Comparison of ENCODE assay signal across 26 cellular contexts in genomic region chr1:66809736-66810326, GRCh38. TPM values are rescaled to one million over a fixed set of nuclear protein-coding genes. Genes with fewer than 3 reads are reported as not detected.
A peak's percentile ranks its signal among the peaks of the same experiment; 100 is the strongest.
DNase-seq lines count a peak whose midpoint lies in the region; ATAC-seq, FAIRE-seq and TF ChIP-seq lines count a peak whose summit lies in the region.
"Had no signal": no experiment of that assay in that cellular context is flagged by ENCODE, and none has a peak within 500 bp of the region (broad histone marks: within the 10 kb centered on the region; RNA-seq: fewer than 3 reads in every experiment).

No MANE protein-coding gene starts in this region.

- no peak overlapping the region for H3K4me2 ChIP-seq in HepG2 (ENCODE audit: low read depth, low read length)
- no peak overlapping the region for H3K4me2 ChIP-seq in astrocyte (ENCODE audit: low read length)

- ATAC-seq in HepG2, result no peak
- ATAC-seq in right lobe of liver, result no peak
- no peak for ATAC-seq in HG02970 (IDR thresholded peaks at IDR 0.05; ENCODE audit: low FRiP score, unreplicated experiment)
- ATAC-seq: Right ventricle myocardium inferior had no signal

- TF ChIP-seq CTCF in HepG2 (CRISPR knock-in tag; IDR thresholded peaks at IDR 0.05) (no peak), right lobe of liver (IDR thresholded peaks at IDR 0.05) (no peak), astrocyte (IDR thresholded peaks at IDR 0.05; ENCODE audit: insufficient read depth, low read depth, low read length) (no peak), fibroblast of villous mesenchyme (IDR thresholded peaks at IDR 0.05; ENCODE audit: insufficient read depth, low read depth, low read length) (no peak)

- no peaks in the 10 kb centered on the region for H3K36me3 Mint-ChIP-seq in astrocyte (ENCODE audit: low read depth, unreplicated experiment)
- H3K36me3 Mint-ChIP-seq in activated CD4-positive, alpha-beta T cell treated with anti-CD3 and anti-CD28 coated beads, Interleukin-2, amount 10 ng/mL, durations not matched to agents 7 days and 5 days (ENCODE audit: low read depth), result no peaks in the 10 kb centered on the region
- H3K36me3 Mint-ChIP-seq in T-helper 2 cell treated with Interferon-gamma antibody and Interleukin-4, amounts not matched to agents 5 μg/mL and 100 μg/mL, for 36 hours (ENCODE audit: low read depth), result no peaks in the 10 kb centered on the region
- H3K36me3 Mint-ChIP-seq: brain; CD4-positive, alpha-beta memory T cell; mesothelial cell of epicardium; type B pancreatic cell had no signal

- no peak for TF ChIP-seq POLR2A in HepG2 (IDR thresholded peaks at IDR 0.05; ENCODE audit: insufficient read depth in 1 of 2, low read depth in 2 of 2, low read length in 2 of 2)
- no peak for TF ChIP-seq POLR2A in right lobe of liver (IDR thresholded peaks at IDR 0.05)

- H3K9me3 ChIP-seq in HepG2 (ENCODE audit: low read length) (no peaks in the 10 kb centered on the region), right lobe of liver (no peaks in the 10 kb centered on the region), astrocyte (ENCODE audit: insufficient read depth, low read depth, low read length) (no peaks in the 10 kb centered on the region)
- H3K9me3 ChIP-seq: neutrophil had no signal

- no peaks in the 10 kb centered on the region for H3K27me3 Mint-ChIP-seq in astrocyte (ENCODE audit: low read depth, unreplicated experiment)
- H3K27me3 Mint-ChIP-seq in activated CD4-positive, alpha-beta T cell treated with anti-CD3 and anti-CD28 coated beads, Interleukin-2, amount 10 ng/mL, durations not matched to agents 7 days and 5 days, result no peaks in the 10 kb centered on the region
- peaks cover 6% of the 10 kb centered on the region for H3K27me3 Mint-ChIP-seq in T-helper 2 cell treated with Interferon-gamma antibody and Interleukin-4, amounts not matched to agents 5 μg/mL and 100 μg/mL, for 36 hours (ENCODE audit: low read depth)
- H3K27me3 Mint-ChIP-seq: type B pancreatic cell had no signal

- H3K4me1 ChIP-seq in HepG2 (ENCODE audit: insufficient read depth, low read length) (no peaks in the 10 kb centered on the region), right lobe of liver (no peaks in the 10 kb centered on the region), astrocyte (ENCODE audit: insufficient read depth, low read length) (no peaks in the 10 kb centered on the region)

- H3K27me3 ChIP-seq in HepG2 (ENCODE audit: control insufficient read depth in 1 of 2, insufficient read depth in 2 of 2, low read length in 2 of 2), result no peaks in the 10 kb centered on the region
- no peaks in the 10 kb centered on the region for H3K27me3 ChIP-seq in right lobe of liver
- H3K27me3 ChIP-seq in astrocyte (ENCODE audit: insufficient read depth, low read length), result no peaks in the 10 kb centered on the region
- H3K27me3 ChIP-seq: neutrophil had no signal

- no peak overlapping the region for H3K4me3 Mint-ChIP-seq in astrocyte (ENCODE audit: unreplicated experiment)
- no peak overlapping the region for H3K4me3 Mint-ChIP-seq in activated CD4-positive, alpha-beta T cell treated with anti-CD3 and anti-CD28 coated beads, Interleukin-2, amount 10 ng/mL, durations not matched to agents 7 days and 5 days
- no peak overlapping the region for H3K4me3 Mint-ChIP-seq in T-helper 2 cell treated with Interferon-gamma antibody and Interleukin-4, amounts not matched to agents 5 μg/mL and 100 μg/mL, for 36 hours
- H3K4me3 Mint-ChIP-seq: brain; CD4-positive, alpha-beta memory T cell; mesothelial cell of epicardium; type B pancreatic cell had no signal

- no peak for TF ChIP-seq RAD21 in HepG2 (CRISPR knock-in tag; IDR thresholded peaks at IDR 0.05)

- H3K36me3 ChIP-seq in HepG2 (replicated peaks in 1 of 2; ENCODE audit: control insufficient read depth in 1 of 2, insufficient read depth in 2 of 2, low read length in 2 of 2), result no peaks in the 10 kb centered on the region
- H3K36me3 ChIP-seq in right lobe of liver, result no peaks in the 10 kb centered on the region
- no peaks in the 10 kb centered on the region for H3K36me3 ChIP-seq in astrocyte (ENCODE audit: insufficient read depth, low read length)
- H3K36me3 ChIP-seq: neutrophil had no signal

- POLR2A ChIA-PET in HepG2 (lab: Yijun Ruan, JAX), result no interaction called here
- POLR2A ChIA-PET in activated CD4-positive, alpha-beta T cell treated with anti-CD3 and anti-CD28 coated beads, Interleukin-2, amount 10 ng/mL, durations not matched to agents 7 days and 5 days (lab: Charles Lee), result no interaction called here

- no peak overlapping the region for H3K27ac ChIP-seq in HepG2 (ENCODE audit: extremely low read length, insufficient read depth, low read length)
- H3K27ac ChIP-seq in right lobe of liver, result no peak overlapping the region
- H3K27ac ChIP-seq in astrocyte (ENCODE audit: low read depth, low read length), result no peak overlapping the region
- H3K27ac ChIP-seq: neutrophil had no signal

- in situ Hi-C loops in HepG2 (cut with HindIII; ENCODE audit: extremely low pct_ligation_motif_present, low pct_unique_long_range_greater_than_20kb), result no loop called here

- CTCF ChIA-PET in HepG2 (lab: Yijun Ruan, JAX; ENCODE audit: low intra/inter-chr PET ratio, low total read pairs), result no interaction called here
- CTCF ChIA-PET in activated CD4-positive, alpha-beta T cell treated with anti-CD3 and anti-CD28 coated beads, Interleukin-2, amount 10 ng/mL, durations not matched to agents 7 days and 5 days (lab: Charles Lee), result no interaction called here

- no peaks in the 10 kb centered on the region for H3K79me2 ChIP-seq in HepG2 (ENCODE audit: insufficient read depth, low read length)
- H3K79me2 ChIP-seq in astrocyte (ENCODE audit: insufficient read depth, low read length), result no peaks in the 10 kb centered on the region

- no peak overlapping the region for H3K27ac Mint-ChIP-seq in astrocyte (ENCODE audit: unreplicated experiment)
- H3K27ac Mint-ChIP-seq in activated CD4-positive, alpha-beta T cell treated with anti-CD3 and anti-CD28 coated beads, Interleukin-2, amount 10 ng/mL, durations not matched to agents 7 days and 5 days, result no peak overlapping the region
- no peak overlapping the region for H3K27ac Mint-ChIP-seq in T-helper 2 cell treated with Interferon-gamma antibody and Interleukin-4, amounts not matched to agents 5 μg/mL and 100 μg/mL, for 36 hours
- H3K27ac Mint-ChIP-seq: brain; CD4-positive, alpha-beta memory T cell; mesothelial cell of epicardium; type B pancreatic cell had no signal

- DNase-seq in HepG2 (ENCODE audit: low spot score), result no peak
- no peak for DNase-seq in right lobe of liver
- DNase-seq in astrocyte (ENCODE audit: low read depth), result peak; percentile 45
- DNase-seq in fibroblast of villous mesenchyme (ENCODE audit: low read depth), result peak; percentile 33
- DNase-seq in SKM-1 treated with dmso at 0.1 percent for 144 hours (lab: John Stamatoyannopoulos, UW; ENCODE audit: unreplicated experiment), result no peak
- no peak for DNase-seq in activated CD4-positive, alpha-beta T cell treated with anti-CD3 and anti-CD28 coated beads, Interleukin-2, amount 10 ng/mL, durations not matched to agents 7 days and 5 days
- no peak for DNase-seq in T-helper 2 cell treated with Interferon-gamma antibody and Interleukin-4, amounts not matched to agents 5 μg/mL and 100 μg/mL, for 36 hours (ENCODE audit: low spot score)
- DNase-seq: activated CD4-positive, alpha-beta T cell treated with anti-CD3 and anti-CD28 coated beads for 1 hour; activated naive CD4-positive, alpha-beta T cell treated with Interleukin-2 at 50 U/mL for 16 hours; CD4-positive, alpha-beta memory T cell; effector CD4-positive, alpha-beta T cell; GOT3; islet precursor cell; NCI-H2107; T-helper 2 cell had no signal

- H3K9ac ChIP-seq in HepG2 (ENCODE audit: insufficient read depth, low read depth, low read length) (no peak overlapping the region), astrocyte (ENCODE audit: low read length) (no peak overlapping the region)

- H3K4me3 ChIP-seq in HepG2 (replicated peaks in 1 of 3; ENCODE audit: insufficient read depth in 1 of 3, low read depth in 2 of 3, low read length in 3 of 3), result no peak overlapping the region
- H3K4me3 ChIP-seq in right lobe of liver, result no peak overlapping the region
- no peak overlapping the region for H3K4me3 ChIP-seq in astrocyte (ENCODE audit: insufficient read depth, low read depth, low read length)
- H3K4me3 ChIP-seq in fibroblast of villous mesenchyme (ENCODE audit: low read depth, low read length), result no peak overlapping the region

- TF ChIP-seq EP300 in HepG2 (IDR thresholded peaks at IDR 0.05; ENCODE audit: low read depth in 2 of 2, low read length in 2 of 2) (no peak), HepG2 (CRISPR knock-in tag; IDR thresholded peaks at IDR 0.05; ENCODE audit: borderline replicate concordance) (no peak)

- WGBS in HepG2 (ENCODE audit: low lambda C conversion rate), result 0% methylated on average over 1 of the region's 1 CpG
- WGBS in right lobe of liver (ENCODE audit: insufficient coverage, low coverage, low lambda C conversion rate, missing lambda C conversion rate), result no CpG with 5 or more reads among the region's 1 CpG

- intact Hi-C loops in HepG2 (cut with micrococcal nuclease; ENCODE audit: unreplicated experiment), result no loop called here
- intact Hi-C loops in right lobe of liver (cut with DNase I), result no loop called here

- H3K4me1 Mint-ChIP-seq in astrocyte (ENCODE audit: low read depth, unreplicated experiment), result peaks cover 10% of the 10 kb centered on the region
- no peaks in the 10 kb centered on the region for H3K4me1 Mint-ChIP-seq in activated CD4-positive, alpha-beta T cell treated with anti-CD3 and anti-CD28 coated beads, Interleukin-2, amount 10 ng/mL, durations not matched to agents 7 days and 5 days
- H3K4me1 Mint-ChIP-seq in T-helper 2 cell treated with Interferon-gamma antibody and Interleukin-4, amounts not matched to agents 5 μg/mL and 100 μg/mL, for 36 hours (ENCODE audit: low read depth), result no peaks in the 10 kb centered on the region
- H3K4me1 Mint-ChIP-seq: brain; CD4-positive, alpha-beta memory T cell; mesothelial cell of epicardium had no signal

- H3K9me3 Mint-ChIP-seq in astrocyte (ENCODE audit: unreplicated experiment), result no peaks in the 10 kb centered on the region
- no peaks in the 10 kb centered on the region for H3K9me3 Mint-ChIP-seq in activated CD4-positive, alpha-beta T cell treated with anti-CD3 and anti-CD28 coated beads, Interleukin-2, amount 10 ng/mL, durations not matched to agents 7 days and 5 days
- H3K9me3 Mint-ChIP-seq in T-helper 2 cell treated with Interferon-gamma antibody and Interleukin-4, amounts not matched to agents 5 μg/mL and 100 μg/mL, for 36 hours, result no peaks in the 10 kb centered on the region
- H3K9me3 Mint-ChIP-seq: brain, mesothelial cell of epicardium, type B pancreatic cell had no signal

- FAIRE-seq in HepG2 (lab: Jason Lieb, UNC), result no peak
- peak; percentile 13 for FAIRE-seq in astrocyte (lab: Jason Lieb, UNC)
- FAIRE-seq: GM12891 had no signal

- H4K20me1 ChIP-seq in HepG2 (ENCODE audit: insufficient read depth, low read length) (no peaks in the 10 kb centered on the region), astrocyte (ENCODE audit: insufficient read depth, low read length) (no peaks in the 10 kb centered on the region)

- no peak overlapping the region for H2AFZ ChIP-seq in HepG2 (ENCODE audit: low read length)
- H2AFZ ChIP-seq in astrocyte (ENCODE audit: low read depth, low read length), result no peak overlapping the region

- BruUV-seq in HepG2 (replicated peaks; lab: Mats Ljungman, UMichigan), result no TSS peak

RNA-seq across cellular contexts. Expression of gene INSL5, which starts 8.8 kb away (rescaled TPM):
- total RNA-seq in HepG2 (2016; rRNA removed; fragmentation: Illumina TruSeq; extraction: Trizol), result not detected in 2 replicates
- not detected in 2 replicates for total RNA-seq in HepG2 (2016; cell fraction: cytosol; rRNA removed; fragmentation: Illumina TruSeq; extraction: Trizol; ENCODE audit: low read depth)
- not detected in 2 replicates for total RNA-seq in HepG2 (2016; cell fraction: insoluble cytoplasmic fraction; rRNA removed; fragmentation: Illumina TruSeq; extraction: Trizol)
- total RNA-seq in HepG2 (2016; cell fraction: membrane; rRNA removed; fragmentation: Illumina TruSeq; extraction: Trizol), result not detected in 2 replicates
- total RNA-seq in HepG2 (2016; cell fraction: nucleus; rRNA removed; fragmentation: Illumina TruSeq; extraction: Trizol), result not detected in 2 replicates
- polyA plus RNA-seq in HepG2 (2011; rRNA removed), result not detected in 2 replicates
- polyA plus RNA-seq in HepG2 (2011; cell fraction: cytosol; rRNA removed), result not detected in 2 replicates
- not detected in 2 replicates for polyA plus RNA-seq in HepG2 (2011; cell fraction: nucleus; rRNA removed)
- not detected in 2 replicates for polyA plus RNA-seq in HepG2 (2012)
- polyA plus RNA-seq in HepG2 (2016; cell fraction: cytosol; fragmentation: Illumina TruSeq; extraction: Trizol; ENCODE audit: low read depth), result not detected in 2 replicates
- not detected in 2 replicates for polyA plus RNA-seq in HepG2 (2016; cell fraction: insoluble cytoplasmic fraction; fragmentation: Illumina TruSeq; extraction: Trizol; ENCODE audit: low read depth)
- polyA plus RNA-seq in HepG2 (2016; cell fraction: membrane; fragmentation: Illumina TruSeq; extraction: Trizol; ENCODE audit: low read depth), result not detected in 2 replicates
- polyA plus RNA-seq in HepG2 (2016; cell fraction: nucleus; fragmentation: Illumina TruSeq; extraction: Trizol; ENCODE audit: insufficient read depth, low read depth), result not detected in 2 replicates
- polyA minus RNA-seq in HepG2 (2011; rRNA and poly(A)+ RNA removed; ENCODE audit: low replicate concordance), result not detected in 2 replicates
- not detected in 2 replicates for polyA minus RNA-seq in HepG2 (2011; cell fraction: cytosol; rRNA and poly(A)+ RNA removed)
- polyA minus RNA-seq in HepG2 (2011; cell fraction: nucleus; rRNA and poly(A)+ RNA removed), result not detected in 2 replicates
- total RNA-seq in right lobe of liver, result not detected
- not detected in 2 replicates for total RNA-seq in astrocyte
- not detected in 2 replicates for total RNA-seq in fibroblast of villous mesenchyme
- not detected for total RNA-seq in activated CD4-positive, alpha-beta T cell treated with anti-CD3 and anti-CD28 coated beads, Interleukin-2, amount 10 ng/mL, durations not matched to agents 7 days and 5 days
- total RNA-seq: A673; CD4-positive, alpha-beta memory T cell; G401; glomerular endothelial cell; mesothelial cell of epicardium; Right ventricle myocardium inferior; skeletal muscle tissue had no signal
- polyA plus RNA-seq: CD4-positive, alpha-beta memory T cell had no signal

RNA-seq across cellular contexts. Expression of gene DYNLT5, which starts 57.6 kb away (rescaled TPM):
- total RNA-seq in HepG2 (2016; rRNA removed; fragmentation: Illumina TruSeq; extraction: Trizol) (not detected in 2 replicates), right lobe of liver (1 to 10 TPM in 5 of 6 experiments, under 1 TPM in 1; 0.44 to 2.4 (median 1.3) TPM), astrocyte (0.20 TPM in 1 of 2 replicates, not detected in the other), fibroblast of villous mesenchyme (1.7 and 2.9 TPM in 2 replicates)
- not detected in 2 replicates for total RNA-seq in HepG2 (2016; cell fraction: cytosol; rRNA removed; fragmentation: Illumina TruSeq; extraction: Trizol; ENCODE audit: low read depth)
- not detected in 2 replicates for total RNA-seq in HepG2 (2016; cell fraction: insoluble cytoplasmic fraction; rRNA removed; fragmentation: Illumina TruSeq; extraction: Trizol)
- total RNA-seq in HepG2 (2016; cell fraction: membrane; rRNA removed; fragmentation: Illumina TruSeq; extraction: Trizol), result not detected in 2 replicates
- total RNA-seq in HepG2 (2016; cell fraction: nucleus; rRNA removed; fragmentation: Illumina TruSeq; extraction: Trizol), result not detected in 2 replicates
- not detected in 2 replicates for polyA plus RNA-seq in HepG2 (2011; rRNA removed)
- polyA plus RNA-seq in HepG2 (2011; cell fraction: cytosol; rRNA removed), result not detected in 2 replicates
- not detected in 2 replicates for polyA plus RNA-seq in HepG2 (2011; cell fraction: nucleus; rRNA removed)
- polyA plus RNA-seq in HepG2 (2012), result not detected in 2 replicates
- not detected in 2 replicates for polyA plus RNA-seq in HepG2 (2016; cell fraction: cytosol; fragmentation: Illumina TruSeq; extraction: Trizol; ENCODE audit: low read depth)
- polyA plus RNA-seq in HepG2 (2016; cell fraction: insoluble cytoplasmic fraction; fragmentation: Illumina TruSeq; extraction: Trizol; ENCODE audit: low read depth), result not detected in 2 replicates
- polyA plus RNA-seq in HepG2 (2016; cell fraction: membrane; fragmentation: Illumina TruSeq; extraction: Trizol; ENCODE audit: low read depth), result not detected in 2 replicates
- not detected in 2 replicates for polyA plus RNA-seq in HepG2 (2016; cell fraction: nucleus; fragmentation: Illumina TruSeq; extraction: Trizol; ENCODE audit: insufficient read depth, low read depth)
- polyA minus RNA-seq in HepG2 (2011; rRNA and poly(A)+ RNA removed; ENCODE audit: low replicate concordance), result not detected in 2 replicates
- polyA minus RNA-seq in HepG2 (2011; cell fraction: cytosol; rRNA and poly(A)+ RNA removed), result not detected in 2 replicates
- not detected in 2 replicates for polyA minus RNA-seq in HepG2 (2011; cell fraction: nucleus; rRNA and poly(A)+ RNA removed)
- total RNA-seq in activated CD4-positive, alpha-beta T cell treated with anti-CD3 and anti-CD28 coated beads, Interleukin-2, amount 10 ng/mL, durations not matched to agents 7 days and 5 days, result not detected
- total RNA-seq: A673; CD4-positive, alpha-beta memory T cell; G401 had no signal
- polyA plus RNA-seq: CD4-positive, alpha-beta memory T cell had no signal

Comparison
In these comparisons a context has a peak if more than half of its experiments do, and no peak if none do; other contexts are left out.
1. DNase-seq: peak in astrocyte (single experiment) and fibroblast of villous mesenchyme (single experiment); none in HepG2 (single experiment), right lobe of liver (0 of 3), SKM-1 treated with dmso at 0.1 percent for 144 hours (single experiment), activated CD4-positive, alpha-beta T cell treated with anti-CD3 and anti-CD28 coated beads, Interleukin-2, amount 10 ng/mL, durations not matched to agents 7 days and 5 days (single experiment) and T-helper 2 cell treated with Interferon-gamma antibody and Interleukin-4, amounts not matched to agents 5 μg/mL and 100 μg/mL, for 36 hours (single experiment).